21 cellular contexts compared by ENCODE assay signal in the genomic region with DNA sequence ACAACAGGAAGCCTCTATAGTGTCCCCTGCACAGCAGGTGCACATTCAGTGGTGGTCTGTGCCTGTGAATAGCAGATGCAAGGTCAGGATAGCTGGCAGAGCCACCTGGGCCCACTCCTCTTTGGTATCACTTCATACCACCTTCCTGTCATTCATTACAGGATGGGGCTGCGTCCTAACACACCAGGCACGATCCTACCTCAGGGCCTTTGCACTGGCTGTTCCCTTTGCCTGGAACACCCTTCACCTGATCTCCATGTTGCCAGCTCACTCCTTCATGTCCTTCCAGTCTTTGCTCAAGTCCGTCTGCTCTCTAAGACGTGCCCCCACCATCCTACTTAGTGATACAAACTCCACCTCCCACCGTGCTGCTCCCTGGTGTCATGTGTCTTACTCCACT. TPM values are rescaled to one million over a fixed set of nuclear protein-coding genes. Genes with fewer than 3 reads are reported as not detected.
"Had no signal": no experiment of that assay in that cellular context is flagged by ENCODE, and none has a peak within 500 bp of the region (broad histone marks: within the 10 kb centered on the region; RNA-seq: fewer than 3 reads in every experiment).

No MANE protein-coding gene starts in this region.

- H3K27ac Mint-ChIP-seq: activated naive CD8-positive, alpha-beta T cell treated with anti-CD3 and anti-CD28 coated beads, Interleukin-2, amount 50 U/mL, for 24 hours; activated T-helper 2 cell treated with anti-CD3 and anti-CD28 coated beads, Interferon-gamma antibody, Interleukin-2, Interleukin-4, amounts not matched to agents 10 μg/mL and 5 μg/mL and 100 μg/mL, durations not matched to agents 14 hours and 24 hours and 36 hours; stimulated activated memory B cell treated with anti-CD40 and anti-IgM and Interleukin-4, amounts not matched to agents 10 μg/mL and 1 μg/mL and 100 μg/mL, for 72 hours; type B pancreatic cell; WTC11 had no signal

- H3K27ac ChIP-seq: brain microvascular endothelial cell, esophagus squamous epithelium, sigmoid colon had no signal

- ATAC-seq: activated naive CD8-positive, alpha-beta T cell treated with anti-CD3 and anti-CD28 coated beads, Interleukin-2, amount 50 U/mL, for 24 hours; naive thymus-derived CD4-positive, alpha-beta T cell; stimulated activated memory B cell treated with anti-CD40 and anti-IgM and Interleukin-4, amounts not matched to agents 10 μg/mL and 1 μg/mL and 100 μg/mL, for 72 hours; WTC11 had no signal

- H3K9me3 ChIP-seq: esophagus squamous epithelium, sigmoid colon, testis had no signal

- DNase-seq: activated CD4-positive, alpha-beta T cell treated with anti-CD3 and anti-CD28 coated beads for 48 hours; activated naive CD4-positive, alpha-beta T cell treated with Interleukin-2 at 50 U/mL for 16 hours; activated naive CD8-positive, alpha-beta T cell treated with anti-CD3 and anti-CD28 coated beads, Interleukin-2, amount 50 U/mL, for 24 hours; anterior cingulate cortex; brain microvascular endothelial cell; cerebellar nuclear complex; cortex of kidney; effector CD4-positive, alpha-beta T cell; esophagus squamous epithelium; mesendoderm; naive thymus-derived CD4-positive, alpha-beta T cell; nucleus accumbens; posterior cingulate gyrus; sigmoid colon; stimulated activated CD4-positive, alpha-beta T cell treated with anti-CD3 and anti-CD28 coated beads, Interleukin-4, amount 100 ng/mL, for 24 hours; testis had no signal

- H3K9me3 Mint-ChIP-seq: activated naive CD8-positive, alpha-beta T cell treated with anti-CD3 and anti-CD28 coated beads, Interleukin-2, amount 50 U/mL, for 24 hours; activated T-helper 2 cell treated with anti-CD3 and anti-CD28 coated beads, Interferon-gamma antibody, Interleukin-2, Interleukin-4, amounts not matched to agents 10 μg/mL and 5 μg/mL and 100 μg/mL, durations not matched to agents 14 hours and 24 hours and 36 hours; stimulated activated memory B cell treated with anti-CD40 and anti-IgM and Interleukin-4, amounts not matched to agents 10 μg/mL and 1 μg/mL and 100 μg/mL, for 72 hours; type B pancreatic cell; WTC11 had no signal

- H3K4me3 ChIP-seq: esophagus squamous epithelium, sigmoid colon, testis had no signal

- H3K27me3 Mint-ChIP-seq: activated naive CD8-positive, alpha-beta T cell treated with anti-CD3 and anti-CD28 coated beads, Interleukin-2, amount 50 U/mL, for 24 hours; naive thymus-derived CD4-positive, alpha-beta T cell; stimulated activated memory B cell treated with anti-CD40 and anti-IgM and Interleukin-4, amounts not matched to agents 10 μg/mL and 1 μg/mL and 100 μg/mL, for 72 hours; type B pancreatic cell had no signal

- H3K4me3 Mint-ChIP-seq: activated naive CD8-positive, alpha-beta T cell treated with anti-CD3 and anti-CD28 coated beads, Interleukin-2, amount 50 U/mL, for 24 hours; naive thymus-derived CD4-positive, alpha-beta T cell; stimulated activated memory B cell treated with anti-CD40 and anti-IgM and Interleukin-4, amounts not matched to agents 10 μg/mL and 1 μg/mL and 100 μg/mL, for 72 hours; type B pancreatic cell; WTC11 had no signal

RNA-seq across cellular contexts. Expression of a gene that starts 14.2 kb away (rescaled TPM):
- total RNA-seq: endothelial cell of umbilical vein had no signal
